17 cellular contexts compared by ENCODE assay signal in the genomic region with DNA sequence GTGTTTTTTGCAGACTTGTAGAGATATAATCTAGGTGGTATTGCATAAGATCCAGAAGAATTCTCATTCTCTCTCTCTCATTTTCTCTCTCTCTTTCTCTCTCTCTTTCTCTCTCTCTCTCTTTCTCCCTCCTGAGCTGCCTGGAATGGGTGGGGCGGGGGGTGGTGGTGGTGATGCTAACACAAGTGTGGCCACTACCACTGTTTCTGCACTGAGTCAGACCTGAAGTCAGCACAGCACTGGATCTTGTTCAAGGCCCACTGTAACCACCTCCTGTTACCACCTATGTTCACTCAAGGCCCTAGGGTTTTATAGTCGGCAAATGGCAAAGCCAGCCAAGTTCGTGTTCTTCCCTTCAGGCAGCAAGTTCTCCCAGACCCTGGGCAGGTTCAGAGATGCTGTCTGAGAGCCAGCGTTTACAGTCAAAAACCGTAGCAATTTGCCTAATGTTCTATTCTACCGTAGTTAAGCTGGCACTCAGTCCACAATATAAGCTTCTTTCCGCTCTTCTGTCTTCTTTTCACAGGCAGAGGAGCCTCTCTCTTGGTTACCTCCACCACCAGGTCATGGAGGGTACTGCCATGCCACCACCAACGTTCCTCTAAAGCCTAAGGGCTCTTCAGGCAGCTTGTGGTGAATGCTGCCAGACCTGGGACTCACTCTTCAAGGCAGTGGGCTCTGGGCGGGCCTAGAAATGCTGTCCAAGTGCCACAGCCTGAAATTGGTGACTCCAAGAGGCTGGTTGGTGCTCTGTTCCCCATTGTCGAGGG.
DNase-seq lines count a peak whose midpoint lies in the region; ATAC-seq and TF ChIP-seq lines count a peak whose summit lies in the region.
"Had no signal": no experiment of that assay in that cellular context is flagged by ENCODE, and none has a peak within 500 bp of the region (broad histone marks: within the 10 kb centered on the region; RNA-seq: fewer than 3 reads in every experiment).

No MANE protein-coding gene starts in this region.

- H3K4me3 ChIP-seq in HCT116 (replicated peaks in 1 of 2; ENCODE audit: low read depth in 1 of 2, low read length in 2 of 2) (no peak overlapping the region), iPS DF 6.9 (ENCODE audit: low read length) (no peak overlapping the region), upper lobe of right lung (no peak overlapping the region)
- H3K4me3 ChIP-seq: esophagus squamous epithelium, lung, SK-N-MC had no signal

- no peak for TF ChIP-seq POLR2A in HCT116 (IDR thresholded peaks at IDR 0.05; ENCODE audit: borderline replicate concordance, extremely low read depth, insufficient read depth, insufficient read length)

- H3K27ac ChIP-seq in HCT116 (ENCODE audit: low read depth, low read length) (no peak overlapping the region), iPS DF 6.9 (ENCODE audit: low read length) (no peak overlapping the region), upper lobe of right lung (no peak overlapping the region)
- H3K27ac ChIP-seq: esophagus squamous epithelium, SK-N-MC had no signal

- ATAC-seq in HCT116 (peak; percentile 77), HG03378 (IDR thresholded peaks at IDR 0.05; ENCODE audit: unreplicated experiment) (no peak), GM19455 (IDR thresholded peaks at IDR 0.05; ENCODE audit: unreplicated experiment) (no peak), upper lobe of right lung (no peak)
- ATAC-seq: activated CD8-positive, alpha-beta T cell treated with anti-CD3 and anti-CD28 coated beads for 36 hours had no signal

- H3K4me1 ChIP-seq in HCT116 (ENCODE audit: control insufficient read depth in 1 of 2, insufficient read depth in 2 of 2, low read length in 2 of 2) (no peaks in the 10 kb centered on the region), iPS DF 6.9 (ENCODE audit: control insufficient read depth, insufficient read depth, low read length) (no peaks in the 10 kb centered on the region), upper lobe of right lung (no peaks in the 10 kb centered on the region)
- H3K4me1 ChIP-seq: esophagus squamous epithelium had no signal

- H3K9me3 ChIP-seq in HCT116 (ENCODE audit: control insufficient read depth in 1 of 2, insufficient read depth in 1 of 2, low read depth in 1 of 2, low read length in 2 of 2) (no peaks in the 10 kb centered on the region), iPS DF 6.9 (ENCODE audit: control insufficient read depth, insufficient read depth, low read length) (no peaks in the 10 kb centered on the region), upper lobe of right lung (no peaks in the 10 kb centered on the region)

- H3K36me3 ChIP-seq in HCT116 (ENCODE audit: control insufficient read depth in 1 of 2, insufficient read depth in 2 of 2, low read length in 2 of 2): no peaks in the 10 kb centered on the region
- no peaks in the 10 kb centered on the region for H3K36me3 ChIP-seq in iPS DF 6.9 (ENCODE audit: control insufficient read depth, insufficient read depth, low read length)
- H3K36me3 ChIP-seq in upper lobe of right lung: no peaks in the 10 kb centered on the region
- H3K36me3 ChIP-seq: esophagus squamous epithelium had no signal

- in situ Hi-C loops in SK-MEL-5 (cut with HindIII; ENCODE audit: low pct_unique_long_range_greater_than_20kb, low sequenced_read_pairs): no loop called here

- no peaks in the 10 kb centered on the region for H4K20me1 ChIP-seq in HCT116 (ENCODE audit: insufficient read depth)

- RAD21 ChIA-PET in HCT116 (lab: Charles Lee; ENCODE audit: low non-redundant PET in 1 of 2, low total read pairs in 2 of 2, uncharacterized antibody in 2 of 2, unreplicated experiment in 2 of 2): no interaction called here

- BruUV-seq in HCT116 (replicated peaks; lab: Mats Ljungman, UMichigan): no TSS peak

- H3K9me2 ChIP-seq in HCT116 (ENCODE audit: insufficient read depth): no peaks in the 10 kb centered on the region

- H2AFZ ChIP-seq in HCT116 (ENCODE audit: low read depth, low read length, poor library complexity, severe bottlenecking): no peak overlapping the region

- POLR2A ChIA-PET in HCT116 (lab: Charles Lee): no interaction called here

- DNase-seq in ELR (ENCODE audit: low read depth): peak; percentile 9
- DNase-seq in HCT116 (ENCODE audit: low read depth, low spot score): peak; percentile 2
- peak; percentile 44 for DNase-seq in SK-MEL-5 (ENCODE audit: low read depth, low spot score)
- DNase-seq in iPS DF 6.9 (ENCODE audit: low read depth, low spot score): peak; percentile 29
- no peak for DNase-seq in stimulated activated naive CD4-positive, alpha-beta T cell treated with Interleukin-2 at 50 U/mL for 16 hours (lab: John Stamatoyannopoulos, UW)
- no peak for DNase-seq in upper lobe of right lung
- DNase-seq: activated CD8-positive, alpha-beta T cell treated with anti-CD3 and anti-CD28 coated beads for 36 hours; C1 segment of cervical spinal cord; EL; esophagus squamous epithelium; HCEC 1CT; hippocampal formation; nephron progenitor cell had no signal

- H3K27me3 ChIP-seq in HCT116 (ENCODE audit: insufficient read depth, low read length): no peaks in the 10 kb centered on the region
- H3K27me3 ChIP-seq in iPS DF 6.9 (ENCODE audit: control insufficient read depth, insufficient read depth, low read length): no peaks in the 10 kb centered on the region
- no peaks in the 10 kb centered on the region for H3K27me3 ChIP-seq in upper lobe of right lung
- H3K27me3 ChIP-seq: esophagus squamous epithelium had no signal

- H3K79me2 ChIP-seq in HCT116 (ENCODE audit: insufficient read depth, low read length): no peaks in the 10 kb centered on the region

- WGBS in iPS DF 6.9 (ENCODE audit: insufficient coverage, insufficient read length): no CpG with 5 or more reads among the region's 10 CpGs

- peak in 1 of 3 experiments; percentile 27; a peak in 2 of 6 replicates for TF ChIP-seq CTCF in HCT116 (IDR thresholded peaks at IDR 0.05 in 2 of 3, conservative IDR thresholded peaks at IDR 0.05 in 1 of 3; ENCODE audit: borderline replicate concordance in 1 of 3, insufficient read depth in 1 of 3, low read depth in 2 of 3, low read length in 2 of 3)
- no peak for TF ChIP-seq CTCF in upper lobe of right lung (IDR thresholded peaks at IDR 0.05)

- H3K9ac ChIP-seq in HCT116 (ENCODE audit: low read length): no peak overlapping the region

- intact Hi-C loops in HCT116 (cut with micrococcal nuclease) (no loop called here), upper lobe of right lung (cut with DNase I) (no loop called here)

- no peak for TF ChIP-seq RAD21 in HCT116 (IDR thresholded peaks at IDR 0.05; ENCODE audit: low read depth)

- no peak overlapping the region for H3K4me2 ChIP-seq in HCT116 (ENCODE audit: low read length)

- CTCF ChIA-PET in HCT116 (lab: Charles Lee): no interaction called here

TF ChIP-seq in HCT116, 20 proteins besides CTCF, POLR2A, EP300 and RAD21 (continues in another document):
- TF ChIP-seq ZNF274 (IDR thresholded peaks at IDR 0.05; ENCODE audit: low read depth, low read length) (no peak), EZH2 (IDR thresholded peaks at IDR 0.05) (no peak), SRF (IDR thresholded peaks at IDR 0.05; ENCODE audit: low read depth) (no peak), EZH2phosphoT487 (IDR thresholded peaks at IDR 0.05; ENCODE audit: borderline replicate concordance) (no peak), ZFX (IDR thresholded peaks at IDR 0.05) (no peak), SP1 (IDR thresholded peaks at IDR 0.05; ENCODE audit: low read depth) (no peak), JUND (IDR thresholded peaks at IDR 0.05) (no peak)
- TF ChIP-seq, protein P1, sequence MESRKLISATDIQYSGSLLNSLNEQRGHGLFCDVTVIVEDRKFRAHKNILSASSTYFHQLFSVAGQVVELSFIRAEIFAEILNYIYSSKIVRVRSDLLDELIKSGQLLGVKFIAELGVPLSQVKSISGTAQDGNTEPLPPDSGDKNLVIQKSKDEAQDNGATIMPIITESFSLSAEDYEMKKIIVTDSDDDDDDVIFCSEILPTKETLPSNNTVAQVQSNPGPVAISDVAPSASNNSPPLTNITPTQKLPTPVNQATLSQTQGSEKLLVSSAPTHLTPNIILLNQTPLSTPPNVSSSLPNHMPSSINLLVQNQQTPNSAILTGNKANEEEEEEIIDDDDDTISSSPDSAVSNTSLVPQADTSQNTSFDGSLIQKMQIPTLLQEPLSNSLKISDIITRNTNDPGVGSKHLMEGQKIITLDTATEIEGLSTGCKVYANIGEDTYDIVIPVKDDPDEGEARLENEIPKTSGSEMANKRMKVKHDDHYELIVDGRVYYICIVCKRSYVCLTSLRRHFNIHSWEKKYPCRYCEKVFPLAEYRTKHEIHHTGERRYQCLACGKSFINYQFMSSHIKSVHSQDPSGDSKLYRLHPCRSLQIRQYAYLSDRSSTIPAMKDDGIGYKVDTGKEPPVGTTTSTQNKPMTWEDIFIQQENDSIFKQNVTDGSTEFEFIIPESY (IDR thresholded peaks at IDR 0.05; ENCODE audit: extremely low read depth, insufficient replicate concordance, low read length): no peak
- TF ChIP-seq, protein P2, sequence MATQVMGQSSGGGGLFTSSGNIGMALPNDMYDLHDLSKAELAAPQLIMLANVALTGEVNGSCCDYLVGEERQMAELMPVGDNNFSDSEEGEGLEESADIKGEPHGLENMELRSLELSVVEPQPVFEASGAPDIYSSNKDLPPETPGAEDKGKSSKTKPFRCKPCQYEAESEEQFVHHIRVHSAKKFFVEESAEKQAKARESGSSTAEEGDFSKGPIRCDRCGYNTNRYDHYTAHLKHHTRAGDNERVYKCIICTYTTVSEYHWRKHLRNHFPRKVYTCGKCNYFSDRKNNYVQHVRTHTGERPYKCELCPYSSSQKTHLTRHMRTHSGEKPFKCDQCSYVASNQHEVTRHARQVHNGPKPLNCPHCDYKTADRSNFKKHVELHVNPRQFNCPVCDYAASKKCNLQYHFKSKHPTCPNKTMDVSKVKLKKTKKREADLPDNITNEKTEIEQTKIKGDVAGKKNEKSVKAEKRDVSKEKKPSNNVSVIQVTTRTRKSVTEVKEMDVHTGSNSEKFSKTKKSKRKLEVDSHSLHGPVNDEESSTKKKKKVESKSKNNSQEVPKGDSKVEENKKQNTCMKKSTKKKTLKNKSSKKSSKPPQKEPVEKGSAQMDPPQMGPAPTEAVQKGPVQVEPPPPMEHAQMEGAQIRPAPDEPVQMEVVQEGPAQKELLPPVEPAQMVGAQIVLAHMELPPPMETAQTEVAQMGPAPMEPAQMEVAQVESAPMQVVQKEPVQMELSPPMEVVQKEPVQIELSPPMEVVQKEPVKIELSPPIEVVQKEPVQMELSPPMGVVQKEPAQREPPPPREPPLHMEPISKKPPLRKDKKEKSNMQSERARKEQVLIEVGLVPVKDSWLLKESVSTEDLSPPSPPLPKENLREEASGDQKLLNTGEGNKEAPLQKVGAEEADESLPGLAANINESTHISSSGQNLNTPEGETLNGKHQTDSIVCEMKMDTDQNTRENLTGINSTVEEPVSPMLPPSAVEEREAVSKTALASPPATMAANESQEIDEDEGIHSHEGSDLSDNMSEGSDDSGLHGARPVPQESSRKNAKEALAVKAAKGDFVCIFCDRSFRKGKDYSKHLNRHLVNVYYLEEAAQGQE (IDR thresholded peaks at IDR 0.05; ENCODE audit: low read depth): no peak
- TF ChIP-seq, protein P3, sequence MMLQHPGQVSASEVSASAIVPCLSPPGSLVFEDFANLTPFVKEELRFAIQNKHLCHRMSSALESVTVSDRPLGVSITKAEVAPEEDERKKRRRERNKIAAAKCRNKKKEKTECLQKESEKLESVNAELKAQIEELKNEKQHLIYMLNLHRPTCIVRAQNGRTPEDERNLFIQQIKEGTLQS (IDR thresholded peaks at IDR 0.05): no peak

Comparison
In these comparisons a context has a peak if more than half of its experiments do, and no peak if none do; other contexts are left out.
1. DNase-seq: peak in ELR (single experiment), HCT116 (single experiment), SK-MEL-5 (single experiment) and iPS DF 6.9 (single experiment); none in stimulated activated naive CD4-positive, alpha-beta T cell treated with Interleukin-2 at 50 U/mL for 16 hours (single experiment) and upper lobe of right lung (single experiment).